16 cellular contexts compared by ENCODE assay signal in the genomic region with DNA sequence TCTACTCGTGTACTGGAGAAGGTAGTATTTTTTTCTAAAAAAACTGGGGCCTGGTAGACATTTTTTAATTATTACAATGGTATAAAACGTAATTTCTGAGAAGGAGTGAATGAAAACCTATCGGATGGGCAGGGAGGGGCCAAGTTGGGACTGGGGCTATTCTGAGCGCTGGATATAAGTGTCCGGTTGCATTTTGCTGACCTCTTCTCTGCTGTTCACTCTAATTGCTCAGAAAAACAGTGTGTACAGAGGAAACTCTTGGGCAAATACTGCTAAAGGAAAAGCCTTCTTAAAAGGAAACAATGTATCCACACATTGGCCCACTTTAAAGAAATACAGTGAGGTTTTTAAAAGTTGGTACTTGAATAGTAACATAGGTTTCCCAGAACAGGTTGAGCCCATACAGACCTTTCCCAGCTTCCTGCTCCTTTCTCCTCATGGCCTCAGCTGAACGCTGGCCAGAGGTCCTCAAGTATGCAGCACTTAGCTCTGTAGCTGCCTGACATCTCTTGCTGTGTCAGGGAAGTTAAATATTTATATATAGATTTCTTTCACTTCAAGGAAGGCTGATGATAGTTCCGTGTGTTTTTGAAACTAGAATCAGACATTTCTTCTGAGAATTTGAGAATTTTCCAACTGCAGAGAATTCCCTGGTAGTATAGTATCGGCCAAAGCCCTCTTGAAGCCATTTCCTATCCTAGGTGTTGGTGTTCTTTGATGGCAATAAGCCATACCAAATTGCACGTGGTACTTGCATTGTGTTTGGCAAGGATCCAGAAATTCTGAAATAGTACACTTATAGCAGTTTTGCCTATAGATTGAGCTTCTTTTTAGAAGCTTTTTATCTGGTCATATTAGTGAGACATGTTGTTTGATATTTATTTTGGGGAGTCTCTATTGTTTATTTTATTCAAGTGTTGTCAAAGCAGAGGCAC.
DNase-seq lines count a peak whose midpoint lies in the region; FAIRE-seq and TF ChIP-seq lines count a peak whose summit lies in the region.
"Had no signal": no experiment of that assay in that cellular context is flagged by ENCODE, and none has a peak within 500 bp of the region (broad histone marks: within the 10 kb centered on the region; RNA-seq: fewer than 3 reads in every experiment).

No MANE protein-coding gene starts in this region.

- intact Hi-C loops in lower leg skin (cut with DNase I; ENCODE audit: low total_unique reads), result no loop called here

- peak in 2 of 3 experiments; percentile 16 to 77 for DNase-seq in NCI-H1417 (lab: John Stamatoyannopoulos, UW)
- no peak for DNase-seq in NCI-H1417 treated with DMSO at 0.1 percent for 48 hours (lab: John Stamatoyannopoulos, UW)
- DNase-seq in SHP77 (lab: John Stamatoyannopoulos, UW), result peak; percentile 11 to 28
- DNase-seq in superior temporal gyrus (ENCODE audit: extremely low spot score), result peak; percentile 15
- no peak for DNase-seq in NK-92 treated with Interleukin-12 subunit alpha and Interleukin-12 subunit beta, amount 100 ng/mL, for 24 hours (lab: John Stamatoyannopoulos, UW)
- no peak for DNase-seq in lower leg skin (ENCODE audit: low spot score in 2 of 2)
- DNase-seq in C1 segment of cervical spinal cord (lab: John Stamatoyannopoulos, UW), result no peak
- DNase-seq: activated CD4-positive, alpha-beta T cell treated with anti-CD3 and anti-CD28 coated beads, Interleukin-2, amount 50 U/mL, for 1 hour; activated naive CD8-positive, alpha-beta T cell treated with anti-CD3 and anti-CD28 coated beads, Interleukin-2, amount 50 U/mL, for 24 hours; activated T-cell treated with anti-CD3 and anti-CD28 coated beads, Interleukin-2, amount 50 U/mL, for 48 hours; kidney glomerular epithelial cell; nephron progenitor cell; stimulated activated naive CD8-positive, alpha-beta T cell treated with anti-CD3 and anti-CD28 coated beads, Interleukin-15, Interleukin-2, amounts not matched to agents 100 U/mL and 50 U/mL, for 24 hours; T-helper 17 cell had no signal

- no peak for TF ChIP-seq POLR2A in lower leg skin (IDR thresholded peaks at IDR 0.05)

- WGBS in lower leg skin, 2 donors, result 73 to 75% methylated on average over 9 of the region's 9 CpGs

- TF ChIP-seq CTCF in lower leg skin (IDR thresholded peaks at IDR 0.05), result no peak

- H3K4me3 ChIP-seq in lower leg skin (ENCODE audit: low read depth, poor library complexity, severe bottlenecking), result no peak overlapping the region

- peak; percentile 55 for FAIRE-seq in islet of Langerhans (lab: Jason Lieb, UNC)
- FAIRE-seq: endothelial cell of umbilical vein had no signal

Comparison
In these comparisons a context has a peak if more than half of its experiments do, and no peak if none do; other contexts are left out.
1. DNase-seq: peak in NCI-H1417 (2 of 3), SHP77 (2 of 2) and superior temporal gyrus (single experiment); none in NCI-H1417 treated with DMSO at 0.1 percent for 48 hours (single experiment), NK-92 treated with Interleukin-12 subunit alpha and Interleukin-12 subunit beta, amount 100 ng/mL, for 24 hours (single experiment), lower leg skin (0 of 2) and C1 segment of cervical spinal cord (0 of 14).